ENCODE assay signal across 8 cellular contexts in genomic region chr10:18627452-18628018, GRCh38. TPM values are rescaled to one million over a fixed set of nuclear protein-coding genes. Genes with fewer than 3 reads are reported as not detected.
DNase-seq lines count a peak whose midpoint lies in the region; TF ChIP-seq lines count a peak whose summit lies in the region.
"Not testable (repeated sequence)": the region's sequence is repeated elsewhere in the genome, so short reads cannot be mapped to it uniquely, and the experiment has no call there.

No MANE protein-coding gene starts in this region.

- H3K9me3 ChIP-seq in HEK293 (ENCODE audit: control insufficient read depth, insufficient read depth, low read depth, low read length), result not testable (repeated sequence)

- H3K4me3 ChIP-seq in HEK293 (ENCODE audit: low read depth, low read length), result peak overlapping the region; percentile 35

- H3K36me3 ChIP-seq in HEK293 (ENCODE audit: control insufficient read depth in 2 of 2, insufficient read depth in 1 of 2, low read length in 2 of 2), result not testable (repeated sequence)

- TF ChIP-seq CTCF in HEK293 (tag by site-specific recombination; IDR thresholded peaks at IDR 0.05), result not testable (repeated sequence)

- CTCF ChIA-PET in HEK293 (lab: Yijun Ruan, JAX), result interaction anchor here (0.7 to 1.9 kb wide), 3 partner anchors 12 to 917 kb away, joined by 3 to 5 read pairs (median 3); no protein-coding TSS in a partner anchor

- POLR2A ChIA-PET in HEK293 (lab: Yijun Ruan, JAX), result interaction anchor here (0.7 kb wide), 1 partner anchor 11 kb away, joined by 3 read pairs; no protein-coding TSS in a partner anchor

- H3K4me1 ChIP-seq in HEK293 (ENCODE audit: control insufficient read depth, insufficient read depth, low read length), result not testable (repeated sequence)

- in situ Hi-C loops in ACHN (cut with HindIII; ENCODE audit: low pct_ligation_motif_present, low pct_unique_long_range_greater_than_20kb, low sequenced_read_pairs), result not testable (repeated sequence)

- DNase-seq in ACHN, result peak; percentile 53
- peak; percentile 10 for DNase-seq in NCI-H510A treated with DMSO at 0.1 percent for 48 hours (lab: John Stamatoyannopoulos, UW)
- DNase-seq in activated CD4-positive, CD25-positive, alpha-beta regulatory T cell treated with anti-CD3 and anti-CD28 coated beads, Interleukin-2, amount 50 U/mL, for 72 hours, result peak; percentile 51
- DNase-seq in amygdala (lab: John Stamatoyannopoulos, UW), result peak in 34 of 56 donors; percentile 4 to 66 (median 28)
- peak; percentile 36 for DNase-seq in foreskin melanocyte
- DNase-seq in myocyte (ENCODE audit: low read depth), result peak; percentile 65
- peak; percentile 62 for DNase-seq in stimulated activated CD4-positive, alpha-beta T cell treated with anti-CD3 and anti-CD28 coated beads, Interleukin-4, amount 100 ng/mL, for 24 hours

- H3K27ac ChIP-seq in HEK293 (ENCODE audit: extremely low read depth, low read depth, low read length), result peak overlapping the region; percentile 69

TF ChIP-seq in HEK293, 187 proteins besides CTCF, POLR2A, EP300 and RAD21 (continues in another document):
- TF ChIP-seq ZNF2 (tag by site-specific recombination; IDR thresholded peaks at IDR 0.05), result peak; percentile 70
- TF ChIP-seq ZNF501 (tag by site-specific recombination; IDR thresholded peaks at IDR 0.05), result peak; percentile 64; the same call in 1 of the 2 replicates
- peak; percentile 62; the same call in 1 of the 2 replicates for TF ChIP-seq ZBTB17 (tag by site-specific recombination; IDR thresholded peaks at IDR 0.05)
- TF ChIP-seq SP3 (tag by site-specific recombination; IDR thresholded peaks at IDR 0.05), result peak; percentile 36
- TF ChIP-seq KLF9 (tag by site-specific recombination; IDR thresholded peaks at IDR 0.05; ENCODE audit: low read depth), result peak; percentile 15; the same call in 1 of the 2 replicates
- TF ChIP-seq ZNF692 (tag by site-specific recombination; IDR thresholded peaks at IDR 0.05), result peak; percentile 90
- TF ChIP-seq ZNF423 (tag by site-specific recombination; IDR thresholded peaks at IDR 0.05), result peak; percentile 59; the same call in 1 of the 2 replicates
- TF ChIP-seq ZFP69B (tag by site-specific recombination; IDR thresholded peaks at IDR 0.05), result peak; percentile 94
- TF ChIP-seq KLF1 (tag by site-specific recombination; IDR thresholded peaks at IDR 0.05), result peak; percentile 76
- TF ChIP-seq SP7 (tag by site-specific recombination; IDR thresholded peaks at IDR 0.05), result 0 out of 2 replicates have a peak, but pooled peaks have one; percentile 18
- TF ChIP-seq GLIS2 (tag by site-specific recombination; IDR thresholded peaks at IDR 0.05), result peak; percentile 57; the same call in 1 of the 2 replicates
- TF ChIP-seq ZEB2 (tag by site-specific recombination; IDR thresholded peaks at IDR 0.05), result peak; percentile 69
- peak; percentile 48; the same call in 1 of the 2 replicates for TF ChIP-seq ZNF394 (tag by site-specific recombination; IDR thresholded peaks at IDR 0.05; ENCODE audit: borderline replicate concordance)
- TF ChIP-seq ZFHX2 (tag by site-specific recombination; conservative IDR thresholded peaks at IDR 0.05), result peak; percentile 82
- TF ChIP-seq ZBTB8A (tag by site-specific recombination; IDR thresholded peaks at IDR 0.05), result peak; percentile 88
- peak; percentile 65; the same call in 1 of the 2 replicates for TF ChIP-seq TCF7L2 (IDR thresholded peaks at IDR 0.05; ENCODE audit: borderline replicate concordance, low read depth, low read length)
- TF ChIP-seq KLF17 (tag by site-specific recombination; IDR thresholded peaks at IDR 0.05), result 0 out of 2 replicates have a peak, but pooled peaks have one; percentile 51
- peak; percentile 90 for TF ChIP-seq ZBTB48 (tag by site-specific recombination; IDR thresholded peaks at IDR 0.05)
- TF ChIP-seq ZXDB (tag by site-specific recombination; IDR thresholded peaks at IDR 0.05), result peak; percentile 52; the same call in 1 of the 2 replicates
- peak; percentile 59 for TF ChIP-seq ZNF600 (tag by site-specific recombination; IDR thresholded peaks at IDR 0.05)
- 0 out of 2 replicates have a peak, but pooled peaks have one; percentile 23 for TF ChIP-seq ZBTB10 (tag by site-specific recombination; IDR thresholded peaks at IDR 0.05)
- peak; percentile 85 for TF ChIP-seq ZSCAN30 (tag by site-specific recombination; IDR thresholded peaks at IDR 0.05)
- TF ChIP-seq IKZF3 (tag by site-specific recombination; IDR thresholded peaks at IDR 0.05), result peak; percentile 87
- TF ChIP-seq ZNF629 (tag by site-specific recombination; IDR thresholded peaks at IDR 0.05), result peak; percentile 63
- peak; percentile 86 for TF ChIP-seq ZBTB26 (tag by site-specific recombination; optimal IDR thresholded peaks at IDR 0.05)
- peak; percentile 80 for TF ChIP-seq EGR2 (tag by site-specific recombination; IDR thresholded peaks at IDR 0.05; ENCODE audit: low read depth)
- TF ChIP-seq ZNF335 (tag by site-specific recombination; conservative IDR thresholded peaks at IDR 0.05), result peak; percentile 94

RNA-seq across cellular contexts. Expression of gene NSUN6, which starts 23.9 kb away (rescaled TPM):
- 5.5 and 6.2 TPM in 2 replicates for total RNA-seq in myocyte
- polyA plus RNA-seq in myocyte (2012), result 4.4 TPM

RNA-seq across cellular contexts. Expression of gene ARL5B, which starts 31.7 kb away (rescaled TPM):
- total RNA-seq in myocyte, result 16.1 and 17.4 TPM in 2 replicates
- 2.7 TPM for polyA plus RNA-seq in myocyte (2012)

Comparison
In these comparisons a context has a peak if more than half of its experiments do, and no peak if none do; other contexts are left out.
1. Peak in every context shown above with its lines: DNase-seq, H3K4me3 ChIP-seq and H3K27ac ChIP-seq.
2. DNase-seq: peak in every context shown above with its lines; median percentile 65 in myocyte; 62 in stimulated activated CD4-positive, alpha-beta T cell treated with anti-CD3 and anti-CD28 coated beads, Interleukin-4, amount 100 ng/mL, for 24 hours; 53 in ACHN; 51 in activated CD4-positive, CD25-positive, alpha-beta regulatory T cell treated with anti-CD3 and anti-CD28 coated beads, Interleukin-2, amount 50 U/mL, for 72 hours; 36 in foreskin melanocyte; 28 in amygdala; 10 in NCI-H510A treated with DMSO at 0.1 percent for 48 hours.